ENCODE assay signal across 21 cellular contexts in the genomic region with DNA sequence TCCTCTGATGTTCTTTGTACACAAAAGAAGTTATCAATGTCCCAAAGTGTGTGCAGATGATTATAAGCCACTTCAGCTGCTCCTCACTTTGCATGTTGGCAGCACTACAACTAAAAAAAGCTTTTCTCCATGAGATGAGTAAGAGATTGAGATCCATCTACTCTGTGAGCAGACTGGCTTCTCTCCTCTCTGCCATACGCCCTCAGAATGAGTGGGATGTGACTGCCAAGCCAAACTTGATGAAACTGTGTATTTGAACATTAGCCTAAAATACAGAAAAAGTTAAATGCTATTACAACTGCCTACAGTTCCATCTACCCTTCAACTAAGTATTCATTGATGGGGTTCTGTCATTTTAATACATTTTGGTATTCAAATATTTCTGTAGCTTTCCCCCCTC.
"Had no signal": no experiment of that assay in that cellular context is flagged by ENCODE, and none has a peak within 500 bp of the region (broad histone marks: within the 10 kb centered on the region; RNA-seq: fewer than 3 reads in every experiment).

No MANE protein-coding gene starts in this region.

- H3K9me3 ChIP-seq: esophagus muscularis mucosa, gastrocnemius medialis, stomach, testis, vagina had no signal

- H3K27me3 ChIP-seq: esophagus muscularis mucosa, gastrocnemius medialis, stomach, testis, vagina had no signal

- H3K36me3 ChIP-seq: esophagus muscularis mucosa, gastrocnemius medialis, stomach, vagina had no signal

- H3K4me3 ChIP-seq: coronary artery, esophagus muscularis mucosa, gastrocnemius medialis, smooth muscle cell, stomach, testis, vagina had no signal

- FAIRE-seq: bronchial epithelial cell had no signal

- DNase-seq: activated B cell treated with CpG ODN at 0.5 μM for 24 hours; activated CD4-positive, alpha-beta T cell treated with anti-CD3 and anti-CD28 coated beads for 4 hours; activated CD4-positive, alpha-beta T cell treated with anti-CD3 and anti-CD28 coated beads, Interleukin-2, amount 50 U/mL, for 48 hours; activated effector memory CD4-positive, alpha-beta T cell treated with Interleukin-2 at 50 U/mL for 16 hours; activated naive CD4-positive, alpha-beta T cell treated with anti-CD3 and anti-CD28 coated beads for 36 hours; activated T-cell treated with anti-CD3 and anti-CD28 coated beads, Interleukin-2, amount 50 U/mL, for 72 hours; cerebellar nuclear complex; gastrocnemius medialis; hypothalamus; left ventricle myocardium superior; mammary epithelial cell; nephron progenitor cell; stimulated activated CD4-positive, alpha-beta T cell treated with anti-CD3 and anti-CD28 coated beads, Interleukin-15, amount 100 ng/mL, for 24 hours; stomach; testis; trophoblast cell had no signal
